In the genomic region with DNA sequence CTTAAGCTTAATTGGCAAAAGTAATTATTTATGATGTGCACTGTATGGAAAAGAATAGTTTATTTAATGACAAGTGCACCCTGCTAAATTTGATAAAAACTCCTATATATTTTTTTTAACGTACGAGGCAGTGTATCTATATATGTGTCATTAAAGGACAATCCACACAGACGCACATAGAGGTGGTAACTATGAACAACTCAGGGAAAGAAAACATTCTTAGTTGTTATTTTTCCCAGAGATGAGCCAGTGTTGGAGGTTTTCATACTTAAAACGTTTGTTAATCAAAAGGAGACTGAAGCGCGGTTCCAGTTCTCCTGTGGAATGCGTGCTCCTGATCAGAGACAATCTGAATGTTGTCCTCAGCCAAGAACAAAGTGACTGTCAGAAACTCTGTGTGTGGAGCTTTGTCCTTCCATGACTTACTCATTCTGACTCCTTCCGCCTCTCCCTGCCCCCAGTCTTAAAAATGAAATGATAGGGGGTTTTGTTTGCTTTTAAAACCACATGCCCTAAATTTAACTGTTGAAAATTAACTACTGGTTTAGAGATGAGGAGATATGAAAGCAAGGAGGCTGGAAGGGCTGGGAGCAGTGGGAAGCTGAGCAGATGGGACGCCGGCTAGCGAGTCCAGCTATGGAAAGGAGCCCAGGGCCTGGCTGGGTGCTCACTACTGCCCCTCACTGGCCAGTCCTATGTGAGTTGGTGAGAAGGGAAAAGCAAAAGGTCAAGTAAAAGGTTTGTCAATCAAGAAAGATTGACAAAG, we compare ENCODE assay signal across 8 cellular contexts.
DNase-seq lines count a peak whose midpoint lies in the region; ATAC-seq and TF ChIP-seq lines count a peak whose summit lies in the region.

No MANE protein-coding gene starts in this region.

- peak overlapping the region; percentile 77 for H3K4me2 ChIP-seq in SK-N-SH

- TF ChIP-seq CTCF in GM12875 (IDR thresholded peaks at IDR 0.05; ENCODE audit: borderline replicate concordance, insufficient read depth, low read depth, low read length) (peak; percentile 22; the same call in 1 of the 2 replicates), SK-N-SH (IDR thresholded peaks at IDR 0.05) (peak; percentile 98), progenitor cell of endocrine pancreas (IDR thresholded peaks at IDR 0.05; ENCODE audit: unreplicated experiment) (peak; percentile 85)

- POLR2A ChIA-PET in SK-N-SH (lab: Yijun Ruan, JAX): no interaction called here

- peaks cover 8 to 19% of the 10 kb centered on the region in 2 experiments for H3K4me1 ChIP-seq in SK-N-SH (ENCODE audit: control insufficient read depth in 1 of 2, insufficient read depth in 2 of 2, low read depth in 1 of 2, low read length in 1 of 2)

- H3K79me2 ChIP-seq in SK-N-SH (ENCODE audit: insufficient read depth): peaks cover 23% of the 10 kb centered on the region

- H3K4me3 ChIP-seq in GM12875 (ENCODE audit: low read depth, low read length) (no peak overlapping the region), SK-N-SH (ENCODE audit: low read depth in 2 of 2, low read length in 1 of 2) (peak overlapping the region; percentile 10 to 46; a peak in 3 of 4 replicates)

- peaks cover 25% of the 10 kb centered on the region for H3F3A ChIP-seq in SK-N-SH (replicated peaks; ENCODE audit: insufficient read depth)

- H3K36me3 ChIP-seq in SK-N-SH (replicated peaks in 1 of 2; ENCODE audit: control insufficient read depth in 1 of 2, insufficient read depth in 2 of 2, low read length in 1 of 2): peaks cover 27 to 28% of the 10 kb centered on the region in 2 experiments

- 24% methylated on average over 11 of the region's 11 CpGs for WGBS in SK-N-SH (ENCODE audit: low lambda C conversion rate)

- H3K9me3 ChIP-seq in SK-N-SH: no peaks in the 10 kb centered on the region

- peaks cover 19% of the 10 kb centered on the region for H3K36me3 Mint-ChIP-seq in progenitor cell of endocrine pancreas (ENCODE audit: insufficient read depth)

- ATAC-seq in HG03280 (IDR thresholded peaks at IDR 0.05; ENCODE audit: unreplicated experiment) (no peak), GM21737 (IDR thresholded peaks at IDR 0.05; ENCODE audit: unreplicated experiment) (no peak)

- no peaks in the 10 kb centered on the region for H3K9me3 Mint-ChIP-seq in progenitor cell of endocrine pancreas (ENCODE audit: low read depth)

- H3K9me2 ChIP-seq in SK-N-SH: no peaks in the 10 kb centered on the region

- no peaks in the 10 kb centered on the region for H3K27me3 ChIP-seq in SK-N-SH (ENCODE audit: insufficient read depth)

- TF ChIP-seq EP300 in SK-N-SH (IDR thresholded peaks at IDR 0.05; ENCODE audit: borderline replicate concordance in 1 of 2, low read depth in 1 of 2, low read length in 1 of 2): peak in 1 of 2 experiments; percentile 63; a peak in 1 of 4 replicates

- CTCF ChIA-PET in SK-N-SH (lab: Yijun Ruan, JAX): interaction anchor here (0.6 to 2.8 kb wide), 13 partner anchors 9 to 192 kb away, joined by 3 to 25 read pairs (median 4); no protein-coding TSS in a partner anchor

- H2AFZ ChIP-seq in SK-N-SH (ENCODE audit: low read depth): no peak overlapping the region

- DNase-seq in SK-N-SH: peak; percentile 71
- DNase-seq in globus pallidus (ENCODE audit: low spot score): peak; percentile 83
- DNase-seq in progenitor cell of endocrine pancreas (ENCODE audit: low spot score, unreplicated experiment): peak; percentile 51
- DNase-seq in NCI-H2196 treated with DMSO at 0.1 percent for 48 hours (lab: John Stamatoyannopoulos, UW; ENCODE audit: unreplicated experiment): no peak
- DNase-seq in NCI-H187 treated with DMSO at 0.1 percent for 48 hours (lab: John Stamatoyannopoulos, UW): no peak

- H3K4me1 Mint-ChIP-seq in progenitor cell of endocrine pancreas (ENCODE audit: low read depth): peaks cover 23% of the 10 kb centered on the region

- peak overlapping the region; percentile 27 for H3K4me3 Mint-ChIP-seq in progenitor cell of endocrine pancreas (ENCODE audit: low read depth)

- H3K9ac ChIP-seq in SK-N-SH: peak overlapping the region; percentile 47

- H3K27ac Mint-ChIP-seq in progenitor cell of endocrine pancreas: peak overlapping the region; percentile 95

- H3K27me3 Mint-ChIP-seq in progenitor cell of endocrine pancreas: no peaks in the 10 kb centered on the region

- no peak for TF ChIP-seq RAD21 in SK-N-SH (IDR thresholded peaks at IDR 0.05; ENCODE audit: low read length)

- peaks cover 92% of the 10 kb centered on the region for H4K20me1 ChIP-seq in SK-N-SH (ENCODE audit: insufficient read depth)

- peak overlapping the region; percentile 61 to 79 for H3K27ac ChIP-seq in SK-N-SH (ENCODE audit: low read depth in 2 of 2, low read length in 1 of 2)

TF ChIP-seq in SK-N-SH, 30 proteins besides CTCF, POLR2A, EP300 and RAD21:
- TF ChIP-seq, protein P1, sequence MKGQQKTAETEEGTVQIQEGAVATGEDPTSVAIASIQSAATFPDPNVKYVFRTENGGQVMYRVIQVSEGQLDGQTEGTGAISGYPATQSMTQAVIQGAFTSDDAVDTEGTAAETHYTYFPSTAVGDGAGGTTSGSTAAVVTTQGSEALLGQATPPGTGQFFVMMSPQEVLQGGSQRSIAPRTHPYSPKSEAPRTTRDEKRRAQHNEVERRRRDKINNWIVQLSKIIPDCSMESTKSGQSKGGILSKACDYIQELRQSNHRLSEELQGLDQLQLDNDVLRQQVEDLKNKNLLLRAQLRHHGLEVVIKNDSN (IDR thresholded peaks at IDR 0.05; ENCODE audit: borderline replicate concordance, low read depth): no peak
- TF ChIP-seq RXRA (IDR thresholded peaks at IDR 0.05; ENCODE audit: borderline replicate concordance, low read depth): peak; percentile 75; the same call in 1 of the 2 replicates
- TF ChIP-seq ELF1 (IDR thresholded peaks at IDR 0.05): no peak
- peak; percentile 81 for TF ChIP-seq TCF12 (IDR thresholded peaks at IDR 0.05)
- TF ChIP-seq RCOR1 (IDR thresholded peaks at IDR 0.05; ENCODE audit: low read length): no peak
- 0 out of 2 replicates have a peak, but pooled peaks have one; percentile 57 for TF ChIP-seq SIN3A (IDR thresholded peaks at IDR 0.05; ENCODE audit: borderline replicate concordance, low read depth, low read length)
- TF ChIP-seq POLR2AphosphoS5 (IDR thresholded peaks at IDR 0.05; ENCODE audit: low read depth, low read length): peak; percentile 60; the same call in 1 of the 2 replicates
- TF ChIP-seq NRF1 (IDR thresholded peaks at IDR 0.05; ENCODE audit: low read depth, low read length): no peak
- peak; percentile 57; the same call in 1 of the 2 replicates for TF ChIP-seq NFIC (IDR thresholded peaks at IDR 0.05; ENCODE audit: borderline replicate concordance)
- no peak for TF ChIP-seq EZH2phosphoT487 (IDR thresholded peaks at IDR 0.05; ENCODE audit: borderline replicate concordance, low read depth)
- TF ChIP-seq, protein P2, sequence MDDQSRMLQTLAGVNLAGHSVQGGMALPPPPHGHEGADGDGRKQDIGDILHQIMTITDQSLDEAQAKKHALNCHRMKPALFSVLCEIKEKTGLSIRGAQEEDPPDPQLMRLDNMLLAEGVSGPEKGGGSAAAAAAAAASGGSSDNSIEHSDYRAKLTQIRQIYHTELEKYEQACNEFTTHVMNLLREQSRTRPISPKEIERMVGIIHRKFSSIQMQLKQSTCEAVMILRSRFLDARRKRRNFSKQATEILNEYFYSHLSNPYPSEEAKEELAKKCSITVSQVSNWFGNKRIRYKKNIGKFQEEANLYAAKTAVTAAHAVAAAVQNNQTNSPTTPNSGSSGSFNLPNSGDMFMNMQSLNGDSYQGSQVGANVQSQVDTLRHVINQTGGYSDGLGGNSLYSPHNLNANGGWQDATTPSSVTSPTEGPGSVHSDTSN (IDR thresholded peaks at IDR 0.05): peak; percentile 68
- no peak for TF ChIP-seq FOXJ3 (CRISPR knock-in tag; IDR thresholded peaks at IDR 0.05)
- TF ChIP-seq FOSL2 (IDR thresholded peaks at IDR 0.05; ENCODE audit: borderline replicate concordance, low read depth): peak; percentile 52; the same call in 1 of the 2 replicates
- TF ChIP-seq MEF2A (IDR thresholded peaks at IDR 0.05; ENCODE audit: borderline replicate concordance, low read depth): peak; percentile 87
- TF ChIP-seq TEAD4 (IDR thresholded peaks at IDR 0.05; ENCODE audit: borderline replicate concordance, insufficient read depth): 0 out of 2 replicates have a peak, but pooled peaks have one; percentile 47
- TF ChIP-seq, protein P3, sequence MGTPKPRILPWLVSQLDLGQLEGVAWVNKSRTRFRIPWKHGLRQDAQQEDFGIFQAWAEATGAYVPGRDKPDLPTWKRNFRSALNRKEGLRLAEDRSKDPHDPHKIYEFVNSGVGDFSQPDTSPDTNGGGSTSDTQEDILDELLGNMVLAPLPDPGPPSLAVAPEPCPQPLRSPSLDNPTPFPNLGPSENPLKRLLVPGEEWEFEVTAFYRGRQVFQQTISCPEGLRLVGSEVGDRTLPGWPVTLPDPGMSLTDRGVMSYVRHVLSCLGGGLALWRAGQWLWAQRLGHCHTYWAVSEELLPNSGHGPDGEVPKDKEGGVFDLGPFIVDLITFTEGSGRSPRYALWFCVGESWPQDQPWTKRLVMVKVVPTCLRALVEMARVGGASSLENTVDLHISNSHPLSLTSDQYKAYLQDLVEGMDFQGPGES (IDR thresholded peaks at IDR 0.05; ENCODE audit: low read depth, low read length): no peak
- no peak for TF ChIP-seq SMC3 (IDR thresholded peaks at IDR 0.05; ENCODE audit: low read depth, low read length)

Comparison
In these comparisons a context has a peak if more than half of its experiments do, and no peak if none do; other contexts are left out.
1. CTCF ChIP-seq: peak in every context shown above with its lines; median percentile 98 in SK-N-SH; 85 in progenitor cell of endocrine pancreas; 22 in GM12875.
2. DNase-seq: peak in SK-N-SH (single experiment), globus pallidus (single experiment) and progenitor cell of endocrine pancreas (single experiment); none in NCI-H2196 treated with DMSO at 0.1 percent for 48 hours (single experiment) and NCI-H187 treated with DMSO at 0.1 percent for 48 hours (single experiment).